ENCODE assay signal across 9 cellular contexts in genomic region chr2:241858206-241859016, GRCh38. TPM values are rescaled to one million over a fixed set of nuclear protein-coding genes. Genes with fewer than 3 reads are reported as not detected.
DNase-seq lines count a peak whose midpoint lies in the region; ATAC-seq and TF ChIP-seq lines count a peak whose summit lies in the region.
"Had no signal": no experiment of that assay in that cellular context is flagged by ENCODE, and none has a peak within 500 bp of the region (broad histone marks: within the 10 kb centered on the region; RNA-seq: fewer than 3 reads in every experiment).

PDCD1 (minus strand) TSS chr2:241858894; CDS start chr2:241858838, 56 bp downstream.

- H3K4me1 Mint-ChIP-seq in stimulated activated effector memory CD8-positive, alpha-beta T cell treated with anti-CD3 and anti-CD28 coated beads, Interleukin-12 subunit alpha, Interleukin-12 subunit beta, amount 100 ng/mL, for 72 hours, result peaks cover 71% of the 10 kb centered on the region

- H3K4me1 ChIP-seq in liver (ENCODE audit: control insufficient read depth in 4 of 4, insufficient read depth in 4 of 4, low read length in 3 of 4), result peaks cover 0 to 4% (median 0%) of the 10 kb centered on the region in 4 donors

- H3K27me3 ChIP-seq in liver (ENCODE audit: control insufficient read depth in 4 of 4, insufficient read depth in 4 of 4, low read length in 3 of 4), result no peaks in the 10 kb centered on the region

- H3K36me3 ChIP-seq in liver (ENCODE audit: control insufficient read depth in 4 of 4, insufficient read depth in 3 of 4, low read depth in 1 of 4, low read length in 3 of 4), result no peaks in the 10 kb centered on the region

- H3K9me3 ChIP-seq in liver (ENCODE audit: control insufficient read depth in 4 of 4, low read length in 3 of 4), result no peaks in the 10 kb centered on the region

- peak within 1 kb of the TSS; percentile 66 for H3K4me3 Mint-ChIP-seq in stimulated activated effector memory CD8-positive, alpha-beta T cell treated with anti-CD3 and anti-CD28 coated beads, Interleukin-12 subunit alpha, Interleukin-12 subunit beta, amount 100 ng/mL, for 72 hours

- 67% methylated on average over 28 of the region's 28 CpGs for WGBS in liver

- TF ChIP-seq CTCF in liver (IDR thresholded peaks at IDR 0.05; ENCODE audit: low read depth, low read length, missing input control), result no peak

- peaks cover 0 to 12% of the 10 kb centered on the region in 2 donors for H3K9me3 Mint-ChIP-seq in activated naive CD4-positive, alpha-beta T cell treated with anti-CD3 and anti-CD28 coated beads, Interleukin-2, amount 50 U/mL, for 72 hours
- no peaks in the 10 kb centered on the region for H3K9me3 Mint-ChIP-seq in stimulated activated effector memory CD8-positive, alpha-beta T cell treated with anti-CD3 and anti-CD28 coated beads, Interleukin-12 subunit alpha, Interleukin-12 subunit beta, amount 100 ng/mL, for 72 hours

- ATAC-seq in activated naive CD4-positive, alpha-beta T cell treated with anti-CD3 and anti-CD28 coated beads, Interleukin-2, amount 50 U/mL, for 72 hours, result peak; percentile 46 to 61
- peak; percentile 59 for ATAC-seq in stimulated activated effector memory CD8-positive, alpha-beta T cell treated with anti-CD3 and anti-CD28 coated beads, Interleukin-12 subunit alpha, Interleukin-12 subunit beta, amount 100 ng/mL, for 72 hours
- ATAC-seq in HG02852 (IDR thresholded peaks at IDR 0.05; ENCODE audit: unreplicated experiment) (no peak), GM18858 (IDR thresholded peaks at IDR 0.05; ENCODE audit: unreplicated experiment) (no peak)

- H3K27ac Mint-ChIP-seq in activated naive CD4-positive, alpha-beta T cell treated with anti-CD3 and anti-CD28 coated beads, Interleukin-2, amount 50 U/mL, for 72 hours, result peak within 1 kb of the TSS; percentile 85 to 94
- peak within 1 kb of the TSS; percentile 91 for H3K27ac Mint-ChIP-seq in stimulated activated effector memory CD8-positive, alpha-beta T cell treated with anti-CD3 and anti-CD28 coated beads, Interleukin-12 subunit alpha, Interleukin-12 subunit beta, amount 100 ng/mL, for 72 hours

- no peak within 1 kb of the TSS for H3K9ac ChIP-seq in liver (ENCODE audit: low read depth in 1 of 2, low read length in 2 of 2)

- no peak within 1 kb of the TSS for H3K4me3 ChIP-seq in liver (ENCODE audit: low read depth in 1 of 3, low read length in 3 of 3)

- peaks cover 5 to 19% of the 10 kb centered on the region in 2 donors for H3K36me3 Mint-ChIP-seq in activated naive CD4-positive, alpha-beta T cell treated with anti-CD3 and anti-CD28 coated beads, Interleukin-2, amount 50 U/mL, for 72 hours
- peaks cover 70% of the 10 kb centered on the region for H3K36me3 Mint-ChIP-seq in stimulated activated effector memory CD8-positive, alpha-beta T cell treated with anti-CD3 and anti-CD28 coated beads, Interleukin-12 subunit alpha, Interleukin-12 subunit beta, amount 100 ng/mL, for 72 hours

- peak within 1 kb of the TSS; percentile 59 to 64 for H3K27ac ChIP-seq in liver (ENCODE audit: low read depth in 1 of 2, low read length in 2 of 2)

- no peak for TF ChIP-seq RAD21 in liver (IDR thresholded peaks at IDR 0.05)

- DNase-seq in GM19238 (ENCODE audit: insufficient read length, low spot score), result peak; percentile 76
- peak; percentile 7 for DNase-seq in NCI-H69 (lab: John Stamatoyannopoulos, UW)
- peak; percentile 64 to 80 for DNase-seq in activated naive CD4-positive, alpha-beta T cell treated with anti-CD3 and anti-CD28 coated beads, Interleukin-2, amount 50 U/mL, for 72 hours (ENCODE audit: low spot score in 2 of 2)
- DNase-seq in stimulated activated effector memory CD8-positive, alpha-beta T cell treated with anti-CD3 and anti-CD28 coated beads, Interleukin-12 subunit alpha, Interleukin-12 subunit beta, amount 100 ng/mL, for 72 hours (ENCODE audit: low spot score in 2 of 2), result peak in 1 of 2 donors; percentile 80
- no peak for DNase-seq in NCI-H446 treated with DMSO at 0.1 percent for 48 hours (lab: John Stamatoyannopoulos, UW)

TF ChIP-seq in liver, 16 proteins besides CTCF, POLR2A, EP300 and RAD21:
- TF ChIP-seq GABPA (IDR thresholded peaks at IDR 0.05 in 1 of 2, conservative IDR thresholded peaks at IDR 0.05 in 1 of 2) (no peak), ATF3 (IDR thresholded peaks at IDR 0.05) (no peak), FOXA1 (IDR thresholded peaks at IDR 0.05) (no peak), NR2F2 (IDR thresholded peaks at IDR 0.05) (no peak), RXRA (IDR thresholded peaks at IDR 0.05) (no peak), HNF4A (conservative IDR thresholded peaks at IDR 0.05) (no peak), JUND (IDR thresholded peaks at IDR 0.05) (no peak), SP1 (IDR thresholded peaks at IDR 0.05) (no peak), EGR1 (IDR thresholded peaks at IDR 0.05; ENCODE audit: low read depth in 2 of 2) (no peak), HNF4G (IDR thresholded peaks at IDR 0.05) (no peak), YY1 (IDR thresholded peaks at IDR 0.05) (no peak), FOXA2 (IDR thresholded peaks at IDR 0.05) (no peak), TAF1 (conservative IDR thresholded peaks at IDR 0.05) (no peak), ZBTB33 (IDR thresholded peaks at IDR 0.05) (no peak), MAX (IDR thresholded peaks at IDR 0.05) (no peak), REST (IDR thresholded peaks at IDR 0.05) (no peak)

RNA-seq across cellular contexts. Expression of gene PDCD1, which starts in this region (rescaled TPM):
- total RNA-seq in activated naive CD4-positive, alpha-beta T cell treated with anti-CD3 and anti-CD28 coated beads, Interleukin-2, amount 50 U/mL, for 72 hours, result 10 to 100 TPM; 22.5 to 25.4 TPM
- total RNA-seq in liver, result under 1 TPM; 0.25 to 0.37 TPM
- polyA plus RNA-seq in liver, result under 1 TPM in 1 of 2 donors, not detected in 1; 0.20 TPM
- total RNA-seq: SK-MEL-5 had no signal

Comparison
In these comparisons a context has a peak if more than half of its experiments do, and no peak if none do; other contexts are left out.
1. RNA of gene PDCD1 (total RNA-seq): 22.5 to 25.4 TPM in activated naive CD4-positive, alpha-beta T cell treated with anti-CD3 and anti-CD28 coated beads, Interleukin-2, amount 50 U/mL, for 72 hours; 0.25 to 0.37 TPM in liver; every median in the first group is over 10 times any median in the second.
2. ATAC-seq: peak in activated naive CD4-positive, alpha-beta T cell treated with anti-CD3 and anti-CD28 coated beads, Interleukin-2, amount 50 U/mL, for 72 hours (2 of 2) and stimulated activated effector memory CD8-positive, alpha-beta T cell treated with anti-CD3 and anti-CD28 coated beads, Interleukin-12 subunit alpha, Interleukin-12 subunit beta, amount 100 ng/mL, for 72 hours (single experiment); none in HG02852 (single experiment) and GM18858 (single experiment).